In genomic region chr18:9750112-9750511, GRCh38 we compare ENCODE assay signal across 1 cellular context.
TF ChIP-seq lines count a peak whose summit lies in the region.

No MANE protein-coding gene starts in this region.

TF ChIP-seq in H1, 55 proteins besides CTCF, POLR2A, EP300 and RAD21 (continued from another document):
- TF ChIP-seq CHD7 (IDR thresholded peaks at IDR 0.05; ENCODE audit: insufficient replicate concordance, low read length) = no peak
- no peak for TF ChIP-seq RBBP5 (IDR thresholded peaks at IDR 0.05; ENCODE audit: borderline replicate concordance, low read depth, low read length)
- TF ChIP-seq CREB1 (IDR thresholded peaks at IDR 0.05) = no peak
- TF ChIP-seq RNF2 (IDR thresholded peaks at IDR 0.05; ENCODE audit: borderline replicate concordance, low read depth, low read length, missing control alignments, poor library complexity, severe bottlenecking) = no peak
- TF ChIP-seq GTF2F1 (IDR thresholded peaks at IDR 0.05; ENCODE audit: borderline replicate concordance, low read depth, low read length) = no peak
- TF ChIP-seq PHF8 (conservative IDR thresholded peaks at IDR 0.05; ENCODE audit: low read depth, low read length) = no peak
- no peak for TF ChIP-seq NRF1 (IDR thresholded peaks at IDR 0.05; ENCODE audit: low read depth, low read length)
- TF ChIP-seq SIN3A (conservative IDR thresholded peaks at IDR 0.05 in 1 of 2, IDR thresholded peaks at IDR 0.05 in 1 of 2; ENCODE audit: low read depth in 1 of 2, low read length in 2 of 2) = no peak
- no peak for TF ChIP-seq TCF12 (IDR thresholded peaks at IDR 0.05; ENCODE audit: low read depth, low read length)
- TF ChIP-seq JUND (IDR thresholded peaks at IDR 0.05; ENCODE audit: low read length) = no peak
- no peak for TF ChIP-seq CBX8 (IDR thresholded peaks at IDR 0.05; ENCODE audit: borderline replicate concordance, low read depth, low read length)
- no peak for TF ChIP-seq CHD1 (IDR thresholded peaks at IDR 0.05; ENCODE audit: low read depth, low read length)
- no peak for TF ChIP-seq BRCA1 (IDR thresholded peaks at IDR 0.05; ENCODE audit: low read depth, low read length)
